Comparison of ENCODE assay signal across 7 cellular contexts in genomic region chr2:180591947-180592346, GRCh38.
"Had no signal": no experiment of that assay in that cellular context is flagged by ENCODE, and none has a peak within 500 bp of the region (broad histone marks: within the 10 kb centered on the region; RNA-seq: fewer than 3 reads in every experiment).

No MANE protein-coding gene starts in this region.

- H3K27ac Mint-ChIP-seq: IgD-negative memory B cell had no signal

- H3K27ac ChIP-seq: HL-60 had no signal

- DNase-seq: IMR-90, KBM-7, KG1 had no signal

- FAIRE-seq: HTR-8/SVneo, K562 had no signal

- H3K4me3 ChIP-seq: K562 had no signal

- ATAC-seq: K562 had no signal
